In the genomic region with DNA sequence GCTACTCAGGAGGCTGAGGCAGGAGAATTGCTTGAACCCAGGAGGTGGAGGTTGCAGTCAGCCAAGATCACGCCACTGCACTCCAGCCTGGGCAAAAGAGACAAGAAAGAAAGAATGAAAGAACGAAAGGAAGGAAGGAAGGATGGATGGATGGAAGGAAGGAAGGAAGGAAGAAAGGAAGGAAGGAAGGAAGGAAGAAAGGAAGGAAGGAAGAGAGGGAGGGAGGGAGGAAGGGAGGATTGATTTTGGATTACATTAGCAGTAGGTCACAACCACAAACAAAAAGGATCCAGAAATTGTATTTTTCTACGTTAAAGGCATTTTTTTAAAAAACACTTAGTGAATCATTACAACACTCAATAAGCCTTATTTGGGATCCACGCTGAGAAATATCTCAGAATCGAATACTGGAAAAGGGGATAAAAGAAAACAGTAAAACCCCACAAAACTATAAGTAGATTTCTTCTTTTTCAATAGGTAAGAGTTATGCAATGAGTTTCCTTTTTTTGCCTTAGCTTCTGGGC, we compare ENCODE assay signal across 3 cellular contexts.
"Had no signal": no experiment of that assay in that cellular context is flagged by ENCODE, and none has a peak within 500 bp of the region (broad histone marks: within the 10 kb centered on the region; RNA-seq: fewer than 3 reads in every experiment).

No MANE protein-coding gene starts in this region.

- DNase-seq: GDM1, GF-D8 had no signal

- H3K4me3 ChIP-seq: GM12878 had no signal

- ATAC-seq: GM12878 had no signal
